In genomic region chr12:46209165-46209564, GRCh38 we compare ENCODE assay signal across 8 cellular contexts. TPM values are rescaled to one million over a fixed set of nuclear protein-coding genes. Genes with fewer than 3 reads are reported as not detected.
DNase-seq lines count a peak whose midpoint lies in the region; ATAC-seq, FAIRE-seq and TF ChIP-seq lines count a peak whose summit lies in the region.

No MANE protein-coding gene starts in this region.

- peaks cover 28 to 50% of the 10 kb centered on the region in 2 experiments for H3K36me3 ChIP-seq in keratinocyte (ENCODE audit: control insufficient read depth in 2 of 2, extremely low read depth in 1 of 2, insufficient read depth in 2 of 2, low read length in 2 of 2)

- FAIRE-seq in keratinocyte (lab: Jason Lieb, UNC), result no peak
- no peak for FAIRE-seq in D721Med (lab: Jason Lieb, UNC)

- TF ChIP-seq CTCF in AG10803 (conservative IDR thresholded peaks at IDR 0.05; ENCODE audit: low read length) (no peak), keratinocyte (optimal IDR thresholded peaks at IDR 0.05 in 1 of 3, IDR thresholded peaks at IDR 0.05 in 1 of 3, conservative IDR thresholded peaks at IDR 0.05 in 1 of 3; ENCODE audit: extremely low read depth in 1 of 3, insufficient read depth in 2 of 3, low read length in 3 of 3) (no peak), D721Med (IDR thresholded peaks at IDR 0.05; ENCODE audit: insufficient read depth, missing control alignments) (no peak)

- peaks cover 4% of the 10 kb centered on the region for H3K9me1 ChIP-seq in keratinocyte (ENCODE audit: control insufficient read depth, extremely low read depth, insufficient read depth, low read length)

- no peak overlapping the region for H2AFZ ChIP-seq in keratinocyte (ENCODE audit: control insufficient read depth, low read length)

- H3K36me3 Mint-ChIP-seq in activated T-helper 17 cell treated with anti-CD3 and anti-CD28 coated beads, Interleukin-2, amount 50 U/mL, for 72 hours (ENCODE audit: low read depth), result peaks cover 100% of the 10 kb centered on the region

- H3K9ac ChIP-seq in keratinocyte (ENCODE audit: control insufficient read depth, extremely low read depth, insufficient read depth, low read length), result no peak overlapping the region

- peaks cover 10% of the 10 kb centered on the region for H4K20me1 ChIP-seq in keratinocyte (ENCODE audit: control insufficient read depth, extremely low read depth, insufficient read depth, low read length)

- H3K27ac Mint-ChIP-seq in activated T-helper 17 cell treated with anti-CD3 and anti-CD28 coated beads, Interleukin-2, amount 50 U/mL, for 72 hours, result peak overlapping the region; percentile 99

- H3K4me2 ChIP-seq in keratinocyte (ENCODE audit: control insufficient read depth, extremely low read depth, insufficient read depth, low read depth, low read length), result no peak overlapping the region

- H3K4me1 ChIP-seq in keratinocyte (ENCODE audit: control insufficient read depth, extremely low read depth, insufficient read depth, low read length), result peaks cover 25% of the 10 kb centered on the region

- peak; percentile 40 for DNase-seq in AG10803 (ENCODE audit: low read depth)
- DNase-seq in keratinocyte (ENCODE audit: low read depth, low spot score), result no peak
- DNase-seq in D721Med (ENCODE audit: insufficient read length, low spot score), result no peak
- DNase-seq in NCI-H1694 treated with DMSO at 0.1 percent for 48 hours (lab: John Stamatoyannopoulos, UW), result no peak
- no peak for DNase-seq in NCI-H526 treated with DMSO at 0.1 percent for 48 hours (lab: John Stamatoyannopoulos, UW)

- H3K4me3 ChIP-seq in AG10803 (ENCODE audit: low read length) (no peak overlapping the region), keratinocyte (ENCODE audit: control insufficient read depth in 2 of 3, extremely low read depth in 1 of 3, insufficient read depth in 2 of 3, low read depth in 1 of 3, low read length in 3 of 3) (no peak overlapping the region)

- peak overlapping the region; percentile 67 for H3K27ac ChIP-seq in keratinocyte (ENCODE audit: control insufficient read depth, insufficient read depth, low read length)

- ATAC-seq in GM18867 (IDR thresholded peaks at IDR 0.05; ENCODE audit: unreplicated experiment) (peak; percentile 22), HG03442 (IDR thresholded peaks at IDR 0.05; ENCODE audit: unreplicated experiment) (no peak)
- no peak for ATAC-seq in activated T-helper 17 cell treated with anti-CD3 and anti-CD28 coated beads, Interleukin-2, amount 50 U/mL, for 72 hours (replicated peaks)

- H3K9me3 Mint-ChIP-seq in activated T-helper 17 cell treated with anti-CD3 and anti-CD28 coated beads, Interleukin-2, amount 50 U/mL, for 72 hours, result no peaks in the 10 kb centered on the region

- dilution Hi-C loops in keratinocyte (cut with MboI; ENCODE audit: extremely low pct_ligation_motif_present, low sequenced_read_pairs), result no loop called here

- peaks cover 49% of the 10 kb centered on the region for H3K4me1 Mint-ChIP-seq in activated T-helper 17 cell treated with anti-CD3 and anti-CD28 coated beads, Interleukin-2, amount 50 U/mL, for 72 hours

- peaks cover 40% of the 10 kb centered on the region for H3K79me2 ChIP-seq in keratinocyte (ENCODE audit: control insufficient read depth, insufficient read depth, low read length)

- no peaks in the 10 kb centered on the region for H3K27me3 ChIP-seq in keratinocyte (ENCODE audit: control insufficient read depth, extremely low read depth, insufficient read depth, low read length)

- peak overlapping the region; percentile 88 for H3K4me3 Mint-ChIP-seq in activated T-helper 17 cell treated with anti-CD3 and anti-CD28 coated beads, Interleukin-2, amount 50 U/mL, for 72 hours

- H3K27me3 Mint-ChIP-seq in activated T-helper 17 cell treated with anti-CD3 and anti-CD28 coated beads, Interleukin-2, amount 50 U/mL, for 72 hours, result no peaks in the 10 kb centered on the region

- H3K9me3 ChIP-seq in keratinocyte (ENCODE audit: control insufficient read depth, low read depth, low read length), result no peaks in the 10 kb centered on the region

RNA-seq across cellular contexts. Expression of gene SLC38A1, which starts 59.7 kb away (rescaled TPM):
- 100 to 1,000 TPM; 161 to 192 TPM for total RNA-seq in activated T-helper 17 cell treated with anti-CD3 and anti-CD28 coated beads, Interleukin-2, amount 50 U/mL, for 72 hours
- 96.7 to 134 TPM (median 112 TPM) in 3 replicates for polyA plus RNA-seq in keratinocyte
- polyA plus RNA-seq in keratinocyte (2011; ENCODE audit: low read depth), result 22.8 TPM
- polyA plus RNA-seq in keratinocyte (2011; cell fraction: cytosol; rRNA removed), result 44.0 and 85.3 TPM in 2 replicates
- 125 and 159 TPM in 2 replicates for polyA plus RNA-seq in keratinocyte (2011; cell fraction: nucleus; rRNA removed)
- polyA plus RNA-seq in keratinocyte (2012; ENCODE audit: low replicate concordance), result 67.3 and 98.6 TPM in 2 replicates
- polyA minus RNA-seq in keratinocyte, result 93.3 to 351 TPM (median 247 TPM) in 3 replicates
- polyA minus RNA-seq in keratinocyte (2011; cell fraction: cytosol; rRNA and poly(A)+ RNA removed), result 150 TPM
- polyA minus RNA-seq in keratinocyte (2011; cell fraction: nucleus; rRNA and poly(A)+ RNA removed), result 272 and 442 TPM in 2 replicates
